Comparison of ENCODE assay signal across 24 cellular contexts in the genomic region with DNA sequence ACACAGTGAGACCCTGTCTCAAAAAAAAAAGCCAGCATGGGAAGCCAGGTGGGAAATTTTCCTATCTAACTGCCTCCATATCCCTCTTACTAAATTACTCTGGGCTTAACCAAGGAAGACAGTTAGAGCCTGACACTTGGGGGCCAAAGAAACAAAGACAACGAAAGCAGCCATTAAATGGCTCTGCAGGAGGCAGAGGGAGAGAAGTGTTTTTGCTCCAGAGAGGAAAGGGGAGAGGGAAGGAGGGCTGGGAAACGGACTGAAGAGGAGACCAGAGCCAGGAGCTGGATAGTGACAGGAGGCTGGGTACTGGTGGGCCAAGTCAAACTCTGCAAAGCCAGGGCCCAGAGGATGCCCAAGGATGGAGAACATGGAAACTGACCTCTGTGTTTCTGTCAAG. TPM values are rescaled to one million over a fixed set of nuclear protein-coding genes. Genes with fewer than 3 reads are reported as not detected.
DNase-seq lines count a peak whose midpoint lies in the region; ATAC-seq and TF ChIP-seq lines count a peak whose summit lies in the region.
"Had no signal": no experiment of that assay in that cellular context is flagged by ENCODE, and none has a peak within 500 bp of the region (broad histone marks: within the 10 kb centered on the region; RNA-seq: fewer than 3 reads in every experiment).

No MANE protein-coding gene starts in this region.

- POLR2A ChIA-PET in WTC11 (lab: Charles Lee): interaction anchor here (2.2 kb wide), 1 partner anchor 9 kb away, joined by 10 read pairs; no protein-coding TSS in a partner anchor

- no peaks in the 10 kb centered on the region for H3K36me3 ChIP-seq in iPS-18a (ENCODE audit: control insufficient read depth, low read depth, low read length)
- H3K36me3 ChIP-seq: Peyer's patch, SJCRH30 had no signal

- H3K4me1 Mint-ChIP-seq in WTC11: peaks cover 25% of the 10 kb centered on the region

- CTCF ChIA-PET in WTC11 (lab: Charles Lee): interaction anchor here (2.2 kb wide), 2 partner anchors 9 to 29 kb away, joined by 6 to 10 read pairs; no protein-coding TSS in a partner anchor

- no peaks in the 10 kb centered on the region for H3K27me3 ChIP-seq in iPS-18a (ENCODE audit: control insufficient read depth, insufficient read depth, low read length)
- H3K27me3 ChIP-seq: BLaER1 treated with 17β-estradiol and CSF1 and Interleukin-3, amounts not matched to agents 10 nM and 100 nM; Peyer's patch; SJCRH30 had no signal

- no peak overlapping the region for H3K27ac ChIP-seq in iPS-18a (ENCODE audit: low read length)
- H3K27ac ChIP-seq: 22Rv1; BLaER1 treated with 17β-estradiol and CSF1 and Interleukin-3, amounts not matched to agents 10 nM and 100 nM; Peyer's patch; SJCRH30 had no signal

- no peak overlapping the region for H3K9ac ChIP-seq in iPS-18a (ENCODE audit: low read length)
- H3K9ac ChIP-seq: BLaER1 treated with 17β-estradiol and CSF1 and Interleukin-3, amounts not matched to agents 10 nM and 100 nM had no signal

- peaks cover 30% of the 10 kb centered on the region for H3K9me3 Mint-ChIP-seq in WTC11

- no peak overlapping the region for H3K4me3 Mint-ChIP-seq in WTC11
- H3K4me3 Mint-ChIP-seq: CD4-positive, alpha-beta memory T cell had no signal

- H3K4me1 ChIP-seq in iPS-18a (ENCODE audit: control insufficient read depth, low read depth, low read length): peaks cover 11% of the 10 kb centered on the region
- H3K4me1 ChIP-seq: BLaER1 treated with 17β-estradiol and CSF1 and Interleukin-3, amounts not matched to agents 10 nM and 100 nM; Peyer's patch; SJCRH30 had no signal

- no peak for TF ChIP-seq CTCF in WTC11 (IDR thresholded peaks at IDR 0.05)

- H3K27ac Mint-ChIP-seq in WTC11: peak overlapping the region; percentile 93

- peak overlapping the region; percentile 16 for H3K4me3 ChIP-seq in iPS-18a (ENCODE audit: low read length)
- H3K4me3 ChIP-seq: BLaER1 treated with 17β-estradiol and CSF1 and Interleukin-3, amounts not matched to agents 10 nM and 100 nM; Peyer's patch; SJCRH30 had no signal

- peaks cover 38% of the 10 kb centered on the region for H3K36me3 Mint-ChIP-seq in WTC11
- H3K36me3 Mint-ChIP-seq: CD4-positive, alpha-beta memory T cell had no signal

- peaks cover 6% of the 10 kb centered on the region for H3K9me3 ChIP-seq in iPS-18a (ENCODE audit: control insufficient read depth, low read depth, low read length)
- H3K9me3 ChIP-seq: Peyer's patch had no signal

- peaks cover 4% of the 10 kb centered on the region for H3K27me3 Mint-ChIP-seq in WTC11 (ENCODE audit: low read depth)
- H3K27me3 Mint-ChIP-seq: CD4-positive, alpha-beta memory T cell had no signal

- DNase-seq in NCI-H2227 (lab: John Stamatoyannopoulos, UW; ENCODE audit: unreplicated experiment) (peak; percentile 30), NCI-H2227 treated with DMSO at 0.1 percent for 48 hours (lab: John Stamatoyannopoulos, UW) (no peak), WTC11 (ENCODE audit: low spot score) (no peak), GM19240 (ENCODE audit: insufficient read length, low spot score) (no peak), DMS53 treated with DMSO at 0.1 percent for 48 hours (lab: John Stamatoyannopoulos, UW; ENCODE audit: unreplicated experiment) (no peak), SIG-M5 treated with dmso at 0.1 percent for 504 hours (lab: John Stamatoyannopoulos, UW; ENCODE audit: unreplicated experiment) (no peak)
- DNase-seq in central memory CD4-positive, alpha-beta T cell: no peak
- DNase-seq: ACHN; Caco-2; CD4-positive, alpha-beta memory T cell; DMS 273 treated with DMSO at 0.1 percent for 48 hours; KG1; NCI-H1092; NCI-H1436 treated with DMSO at 0.1 percent for 48 hours; NCI-H2029; NCI-H345; NCI-H524; NCI-H82; Peyer's patch; SJCRH30 had no signal

- peak; percentile 78 for ATAC-seq in WTC11

TF ChIP-seq in WTC11, 78 proteins besides CTCF, POLR2A, EP300 and RAD21:
- TF ChIP-seq TEAD1 (CRISPR knock-in tag; IDR thresholded peaks at IDR 0.05) (peak; percentile 53; the same call in 1 of the 2 replicates), ZNF423 (CRISPR knock-in tag; IDR thresholded peaks at IDR 0.05) (0 out of 2 replicates have a peak, but pooled peaks have one; percentile 28)
- TF ChIP-seq, protein P1, sequence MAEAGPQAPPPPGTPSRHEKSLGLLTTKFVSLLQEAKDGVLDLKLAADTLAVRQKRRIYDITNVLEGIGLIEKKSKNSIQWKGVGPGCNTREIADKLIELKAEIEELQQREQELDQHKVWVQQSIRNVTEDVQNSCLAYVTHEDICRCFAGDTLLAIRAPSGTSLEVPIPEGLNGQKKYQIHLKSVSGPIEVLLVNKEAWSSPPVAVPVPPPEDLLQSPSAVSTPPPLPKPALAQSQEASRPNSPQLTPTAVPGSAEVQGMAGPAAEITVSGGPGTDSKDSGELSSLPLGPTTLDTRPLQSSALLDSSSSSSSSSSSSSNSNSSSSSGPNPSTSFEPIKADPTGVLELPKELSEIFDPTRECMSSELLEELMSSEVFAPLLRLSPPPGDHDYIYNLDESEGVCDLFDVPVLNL (CRISPR knock-in tag; IDR thresholded peaks at IDR 0.05; ENCODE audit: borderline replicate concordance, low read depth): no peak
- TF ChIP-seq, protein P2, sequence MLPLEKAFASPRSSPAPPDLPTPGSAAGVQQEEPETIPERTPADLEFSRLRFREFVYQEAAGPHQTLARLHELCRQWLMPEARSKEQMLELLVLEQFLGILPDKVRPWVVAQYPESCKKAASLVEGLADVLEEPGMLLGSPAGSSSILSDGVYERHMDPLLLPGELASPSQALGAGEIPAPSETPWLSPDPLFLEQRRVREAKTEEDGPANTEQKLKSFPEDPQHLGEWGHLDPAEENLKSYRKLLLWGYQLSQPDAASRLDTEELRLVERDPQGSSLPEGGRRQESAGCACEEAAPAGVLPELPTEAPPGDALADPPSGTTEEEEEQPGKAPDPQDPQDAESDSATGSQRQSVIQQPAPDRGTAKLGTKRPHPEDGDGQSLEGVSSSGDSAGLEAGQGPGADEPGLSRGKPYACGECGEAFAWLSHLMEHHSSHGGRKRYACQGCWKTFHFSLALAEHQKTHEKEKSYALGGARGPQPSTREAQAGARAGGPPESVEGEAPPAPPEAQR (CRISPR knock-in tag; IDR thresholded peaks at IDR 0.05): 0 out of 2 replicates have a peak, but pooled peaks have one; percentile 47

RNA-seq across cellular contexts. Expression of a gene that starts 10.7 kb away (rescaled TPM):
- total RNA-seq in WTC11 (2021): 71.1 to 88.9 TPM (median 80.3 TPM) in 3 replicates

RNA-seq across cellular contexts. Expression of a gene that starts 21.4 kb away (rescaled TPM):
- total RNA-seq in WTC11 (2021): 52.5 to 57.7 TPM (median 54.7 TPM) in 3 replicates
- total RNA-seq: CD4-positive, alpha-beta memory T cell; OCI-LY7 had no signal

RNA-seq across cellular contexts. Expression of a gene that starts 42.9 kb away (rescaled TPM):
- 83.2 to 89.4 TPM (median 88.4 TPM) in 3 replicates for total RNA-seq in WTC11 (2021)
